9 cellular contexts compared by ENCODE assay signal in the genomic region with DNA sequence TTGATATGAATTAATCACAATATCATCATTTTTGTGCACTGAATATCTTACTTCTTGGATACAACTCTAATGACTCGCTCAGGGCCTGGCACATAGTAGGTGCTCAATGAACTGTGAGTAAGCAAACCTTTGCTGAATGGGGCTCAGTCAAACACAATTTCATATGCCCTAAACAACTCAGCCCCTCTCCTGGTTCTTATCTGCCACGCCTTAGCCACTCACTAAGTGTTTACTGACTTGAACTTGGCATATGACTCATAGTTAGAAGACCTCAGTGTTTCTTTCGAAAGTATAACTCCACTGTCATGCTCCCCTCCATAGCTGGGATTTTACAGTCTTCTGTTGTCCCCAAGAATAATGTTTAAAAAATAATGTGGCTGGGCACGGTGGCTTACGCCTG. TPM values are rescaled to one million over a fixed set of nuclear protein-coding genes. Genes with fewer than 3 reads are reported as not detected.
DNase-seq lines count a peak whose midpoint lies in the region; ATAC-seq, FAIRE-seq and TF ChIP-seq lines count a peak whose summit lies in the region.
"Had no signal": no experiment of that assay in that cellular context is flagged by ENCODE, and none has a peak within 500 bp of the region (broad histone marks: within the 10 kb centered on the region; RNA-seq: fewer than 3 reads in every experiment).

No MANE protein-coding gene starts in this region.

- peak overlapping the region; percentile 46 for H2AFZ ChIP-seq in endothelial cell of umbilical vein (ENCODE audit: low read depth, low read length)

- DNase-seq in stimulated activated naive CD4-positive, alpha-beta T cell treated with Interleukin-2 at 50 U/mL for 16 hours (lab: John Stamatoyannopoulos, UW), result peak; percentile 39
- no peak for DNase-seq in stimulated activated naive CD4-positive, alpha-beta T cell (lab: John Stamatoyannopoulos, UW)
- DNase-seq in RPMI8226 (peak; percentile 56), endothelial cell of umbilical vein (ENCODE audit: low read depth, low spot score) (no peak), NCI-H187 treated with DMSO at 0.1 percent for 48 hours (lab: John Stamatoyannopoulos, UW) (no peak), DMS114 treated with DMSO at 0.1 percent for 48 hours (lab: John Stamatoyannopoulos, UW; ENCODE audit: unreplicated experiment) (no peak), posterior cingulate gyrus (no peak)
- DNase-seq: DND-41 had no signal

- intact Hi-C loops in endothelial cell of umbilical vein (cut with micrococcal nuclease), result no loop called here
- intact Hi-C loops in posterior cingulate gyrus (cut with DNase I), result no loop called here

- CTCF ChIA-PET in endothelial cell of umbilical vein (lab: Charles Lee), result interaction anchor here (1.6 kb wide), 1 partner anchor 10 kb away, joined by 5 read pairs; no protein-coding TSS in a partner anchor

- no peaks in the 10 kb centered on the region for H3K79me2 ChIP-seq in endothelial cell of umbilical vein (ENCODE audit: control insufficient read depth, insufficient read depth, low read length)

- BruUV-seq in endothelial cell of umbilical vein (replicated peaks; lab: Mats Ljungman, UMichigan), result no TSS peak

- H3K9me3 ChIP-seq in endothelial cell of umbilical vein (replicated peaks; ENCODE audit: control insufficient read depth, insufficient read depth, low read length), result no peaks in the 10 kb centered on the region

- peaks cover 3 to 5% of the 10 kb centered on the region in 2 experiments for H3K27me3 ChIP-seq in endothelial cell of umbilical vein (ENCODE audit: control insufficient read depth in 2 of 2, insufficient read depth in 2 of 2, low read length in 2 of 2)

- no peaks in the 10 kb centered on the region for H4K20me1 ChIP-seq in endothelial cell of umbilical vein (replicated peaks; ENCODE audit: control insufficient read depth, extremely low read depth, insufficient read depth, low read length)

- H3K9ac ChIP-seq in endothelial cell of umbilical vein (replicated peaks; ENCODE audit: extremely low read depth, insufficient read depth, low read length), result no peak overlapping the region

- H3K36me3 ChIP-seq in endothelial cell of umbilical vein (ENCODE audit: control insufficient read depth in 2 of 2, extremely low read depth in 1 of 2, insufficient read depth in 2 of 2, low read length in 2 of 2), result no peaks in the 10 kb centered on the region

- peaks cover 4% of the 10 kb centered on the region for H3K4me1 ChIP-seq in endothelial cell of umbilical vein (ENCODE audit: control insufficient read depth, extremely low read depth, insufficient read depth, low read length)

- no peak overlapping the region for H3K4me2 ChIP-seq in endothelial cell of umbilical vein (ENCODE audit: insufficient read depth, low read length)

- no peak overlapping the region for H3K27ac ChIP-seq in endothelial cell of umbilical vein (ENCODE audit: insufficient read depth, low read depth, low read length)

- no peaks in the 10 kb centered on the region for H3K9me1 ChIP-seq in endothelial cell of umbilical vein (replicated peaks; ENCODE audit: control insufficient read depth, extremely low read depth, insufficient read depth, low read length)

- TF ChIP-seq CTCF in endothelial cell of umbilical vein (IDR thresholded peaks at IDR 0.05; ENCODE audit: extremely low read depth in 1 of 2, insufficient read depth in 1 of 2, low read depth in 1 of 2, low read length in 2 of 2), result no peak

- no peak overlapping the region for H3K4me3 ChIP-seq in endothelial cell of umbilical vein (replicated peaks in 1 of 3; ENCODE audit: insufficient read depth in 1 of 3, low read depth in 1 of 3, low read length in 3 of 3)

- dilution Hi-C loops in endothelial cell of umbilical vein (cut with MboI; ENCODE audit: extremely low pct_ligation_motif_present, low sequenced_read_pairs), result no loop called here

- POLR2A ChIA-PET in endothelial cell of umbilical vein (lab: Charles Lee), result no interaction called here

- ATAC-seq in HG03039 (IDR thresholded peaks at IDR 0.05; ENCODE audit: unreplicated experiment), result no peak

- no peak for TF ChIP-seq POLR2A in endothelial cell of umbilical vein (IDR thresholded peaks at IDR 0.05; ENCODE audit: low read depth, low read length)

- FAIRE-seq in endothelial cell of umbilical vein (lab: Jason Lieb, UNC), result peak; percentile 65

TF ChIP-seq in endothelial cell of umbilical vein, 7 proteins besides CTCF, POLR2A, EP300 and RAD21:
- peak; percentile 20 for TF ChIP-seq FOS (IDR thresholded peaks at IDR 0.05; ENCODE audit: borderline replicate concordance, insufficient read depth, low read length)
- TF ChIP-seq EZH2 (IDR thresholded peaks at IDR 0.05; ENCODE audit: borderline replicate concordance, low read depth, low read length, severe bottlenecking), result no peak
- no peak for TF ChIP-seq GATA2 (IDR thresholded peaks at IDR 0.05; ENCODE audit: insufficient read depth, insufficient read length, low read depth, low read length)
- TF ChIP-seq JUN (IDR thresholded peaks at IDR 0.05; ENCODE audit: borderline replicate concordance, insufficient read depth, insufficient read length, low read depth), result peak; percentile 55

RNA-seq across cellular contexts. Expression of a gene that starts 4.8 kb away (rescaled TPM):
- not detected in 2 replicates for total RNA-seq in endothelial cell of umbilical vein
- polyA plus RNA-seq in endothelial cell of umbilical vein, result 0.01 TPM in 1 of 2 replicates, not detected in the other
- 0.03 TPM in 1 of 2 replicates, not detected in the other for polyA plus RNA-seq in endothelial cell of umbilical vein (2011; cell fraction: cytosol; rRNA removed)
- not detected in 2 replicates for polyA plus RNA-seq in endothelial cell of umbilical vein (2011; cell fraction: nucleus; rRNA removed)
- polyA plus RNA-seq in endothelial cell of umbilical vein (2012), result not detected in 2 replicates
- polyA minus RNA-seq in endothelial cell of umbilical vein, result not detected in 2 replicates
- polyA minus RNA-seq in endothelial cell of umbilical vein (2011; cell fraction: cytosol; rRNA and poly(A)+ RNA removed), result 0.41 TPM
- polyA minus RNA-seq in endothelial cell of umbilical vein (2011; cell fraction: nucleus; rRNA and poly(A)+ RNA removed), result not detected in 2 replicates

RNA-seq across cellular contexts. Expression of a gene that starts 48.9 kb away (rescaled TPM):
- not detected in 2 replicates for total RNA-seq in endothelial cell of umbilical vein
- not detected in 2 replicates for polyA plus RNA-seq in endothelial cell of umbilical vein
- polyA plus RNA-seq in endothelial cell of umbilical vein (2011; cell fraction: cytosol; rRNA removed), result not detected in 2 replicates
- not detected in 2 replicates for polyA plus RNA-seq in endothelial cell of umbilical vein (2011; cell fraction: nucleus; rRNA removed)
- not detected in 2 replicates for polyA plus RNA-seq in endothelial cell of umbilical vein (2012)
- not detected in 2 replicates for polyA minus RNA-seq in endothelial cell of umbilical vein
- 0.92 TPM for polyA minus RNA-seq in endothelial cell of umbilical vein (2011; cell fraction: cytosol; rRNA and poly(A)+ RNA removed)
- polyA minus RNA-seq in endothelial cell of umbilical vein (2011; cell fraction: nucleus; rRNA and poly(A)+ RNA removed), result not detected in 2 replicates

Comparison
In these comparisons a context has a peak if more than half of its experiments do, and no peak if none do; other contexts are left out.
1. DNase-seq: peak in stimulated activated naive CD4-positive, alpha-beta T cell treated with Interleukin-2 at 50 U/mL for 16 hours (single experiment) and RPMI8226 (single experiment); none in stimulated activated naive CD4-positive, alpha-beta T cell (0 of 6), endothelial cell of umbilical vein (single experiment), NCI-H187 treated with DMSO at 0.1 percent for 48 hours (single experiment), DMS114 treated with DMSO at 0.1 percent for 48 hours (single experiment) and posterior cingulate gyrus (0 of 10).